In genomic region chr16:3193221-3194212, GRCh38 we compare ENCODE assay signal across 20 cellular contexts. TPM values are rescaled to one million over a fixed set of nuclear protein-coding genes. Genes with fewer than 3 reads are reported as not detected.
DNase-seq lines count a peak whose midpoint lies in the region; ATAC-seq, FAIRE-seq and TF ChIP-seq lines count a peak whose summit lies in the region.
"Had no signal": no experiment of that assay in that cellular context is flagged by ENCODE, and none has a peak within 500 bp of the region (broad histone marks: within the 10 kb centered on the region; RNA-seq: fewer than 3 reads in every experiment).

No MANE protein-coding gene starts in this region.

- no TSS peak for BruUV-seq in HepG2 (replicated peaks; lab: Mats Ljungman, UMichigan)
- no TSS peak for BruUV-seq in K562 (replicated peaks; lab: Mats Ljungman, UMichigan)

- 83% methylated on average over 45 of the region's 49 CpGs for WGBS in HepG2 (ENCODE audit: low lambda C conversion rate)
- WGBS in right lobe of liver (ENCODE audit: insufficient coverage, low coverage, low lambda C conversion rate, missing lambda C conversion rate) = 75% methylated on average over 34 of the region's 49 CpGs
- 71% methylated on average over 44 of the region's 49 CpGs for WGBS in K562 (ENCODE audit: insufficient coverage, low coverage, missing lambda C conversion rate)
- WGBS in pancreas, 2 donors = 65 to 71% methylated on average over 49 of the region's 49 CpGs

- POLR2A ChIA-PET in HepG2 (lab: Yijun Ruan, JAX) (no interaction called here), K562 (lab: Yijun Ruan, JAX) (interaction anchor here (0.6 kb wide), 1 partner anchor 330 kb away, joined by 4 read pairs; no protein-coding TSS in a partner anchor)

- ATAC-seq in HepG2 (no peak), right lobe of liver (no peak), K562 (no peak), GM21786 (IDR thresholded peaks at IDR 0.05; ENCODE audit: unreplicated experiment) (no peak), pancreas (no peak)
- ATAC-seq: T-helper 17 cell had no signal

- TF ChIP-seq CTCF in HepG2 (CRISPR knock-in tag; IDR thresholded peaks at IDR 0.05) = no peak
- no peak for TF ChIP-seq CTCF in right lobe of liver (IDR thresholded peaks at IDR 0.05)
- TF ChIP-seq CTCF in K562 (IDR thresholded peaks at IDR 0.05 in 2 of 3, conservative IDR thresholded peaks at IDR 0.05 in 1 of 3; ENCODE audit: insufficient read depth in 2 of 3, low read depth in 1 of 3, low read length in 3 of 3) = no peak
- TF ChIP-seq CTCF in pancreas (IDR thresholded peaks at IDR 0.05) = no peak

- H3K79me2 ChIP-seq in HepG2 (ENCODE audit: insufficient read depth, low read length) (no peaks in the 10 kb centered on the region), K562 (ENCODE audit: control insufficient read depth, insufficient read depth, low read length) (no peaks in the 10 kb centered on the region)

- H3K27ac ChIP-seq in HepG2 (ENCODE audit: extremely low read length, insufficient read depth, low read length) = no peak overlapping the region
- H3K27ac ChIP-seq in right lobe of liver = no peak overlapping the region
- no peak overlapping the region for H3K27ac ChIP-seq in K562 (ENCODE audit: extremely low read depth, low read depth, low read length)
- no peak overlapping the region for H3K27ac ChIP-seq in pancreas
- H3K27ac ChIP-seq: SJCRH30 had no signal

- no peaks in the 10 kb centered on the region for H3K9me1 ChIP-seq in K562 (ENCODE audit: control insufficient read depth, insufficient read depth, low read length)

- H3K4me3 ChIP-seq in HepG2 (replicated peaks in 1 of 3; ENCODE audit: insufficient read depth in 1 of 3, low read depth in 2 of 3, low read length in 3 of 3) (no peak overlapping the region), right lobe of liver (no peak overlapping the region), K562 (no peak overlapping the region), pancreas (no peak overlapping the region)
- H3K4me3 ChIP-seq: HAP-1, SJCRH30 had no signal

- H3K4me1 ChIP-seq in HepG2 (ENCODE audit: insufficient read depth, low read length) (peaks cover 54% of the 10 kb centered on the region), right lobe of liver (peaks cover 0 to 5% (median 0%) of the 10 kb centered on the region in 4 donors), K562 (replicated peaks in 1 of 2; ENCODE audit: control insufficient read depth in 2 of 2, insufficient read depth in 2 of 2, low read length in 2 of 2) (peaks cover 25 to 56% of the 10 kb centered on the region in 2 experiments), pancreas (peaks cover 0 to 5% (median 0%) of the 10 kb centered on the region in 3 donors)
- H3K4me1 ChIP-seq: BE2C, SJCRH30 had no signal

- DNase-seq in HepG2 (ENCODE audit: low spot score) (peak; percentile 59), right lobe of liver (no peak), NCI-H69 (lab: John Stamatoyannopoulos, UW) (peak; percentile 52), K562 (ENCODE audit: extremely low read depth in 1 of 4, low spot score in 3 of 4) (no peak), NCI-H187 treated with DMSO at 0.1 percent for 48 hours (lab: John Stamatoyannopoulos, UW) (no peak), pancreas (no peak)
- no peak for DNase-seq in activated CD4-positive, alpha-beta T cell treated with anti-CD3 and anti-CD28 coated beads, Interleukin-2, amount 50 U/mL, for 48 hours
- DNase-seq: BE2C; CD4-positive, alpha-beta T cell; DMS53; NCI-H1105; NCI-H1694 treated with DMSO at 0.1 percent for 48 hours; NCI-H2107; NCI-H510A; NCI-H82; SJCRH30; T-helper 17 cell had no signal

- H3K36me3 ChIP-seq in HepG2 (replicated peaks in 1 of 2; ENCODE audit: control insufficient read depth in 1 of 2, insufficient read depth in 2 of 2, low read length in 2 of 2) = no peaks in the 10 kb centered on the region
- no peaks in the 10 kb centered on the region for H3K36me3 ChIP-seq in right lobe of liver
- no peaks in the 10 kb centered on the region for H3K36me3 ChIP-seq in K562 (ENCODE audit: control insufficient read depth, insufficient read depth, low read length)
- no peaks in the 10 kb centered on the region for H3K36me3 ChIP-seq in pancreas
- H3K36me3 ChIP-seq: BE2C, HAP-1, SJCRH30 had no signal

- no peak overlapping the region for H3K4me2 ChIP-seq in HepG2 (ENCODE audit: low read depth, low read length)
- H3K4me2 ChIP-seq in K562 (ENCODE audit: insufficient read depth, low read length) = no peak overlapping the region

- no peak for TF ChIP-seq EP300 in HepG2 (IDR thresholded peaks at IDR 0.05; ENCODE audit: low read depth in 2 of 2, low read length in 2 of 2)
- no peak for TF ChIP-seq EP300 in HepG2 (CRISPR knock-in tag; IDR thresholded peaks at IDR 0.05; ENCODE audit: borderline replicate concordance)
- TF ChIP-seq EP300 in K562 (IDR thresholded peaks at IDR 0.05; ENCODE audit: low read length) = no peak

- H3K9ac ChIP-seq in HepG2 (ENCODE audit: insufficient read depth, low read depth, low read length) (no peak overlapping the region), K562 (ENCODE audit: insufficient read depth in 1 of 2, low read depth in 2 of 2, low read length in 2 of 2) (no peak overlapping the region)

- no peaks in the 10 kb centered on the region for H3K27me3 ChIP-seq in HepG2 (ENCODE audit: control insufficient read depth in 1 of 2, insufficient read depth in 2 of 2, low read length in 2 of 2)
- H3K27me3 ChIP-seq in right lobe of liver = peaks cover 20 to 34% of the 10 kb centered on the region in 2 donors
- H3K27me3 ChIP-seq in K562 (ENCODE audit: control insufficient read depth in 2 of 2, insufficient read depth in 2 of 2, low read length in 2 of 2) = peaks cover 3 to 9% of the 10 kb centered on the region in 2 experiments; a peak in 2 of 5 replicates
- H3K27me3 ChIP-seq in pancreas = peaks cover 5 to 71% (median 19%) of the 10 kb centered on the region in 4 donors
- H3K27me3 ChIP-seq: SJCRH30 had no signal

- TF ChIP-seq RAD21 in HepG2 (CRISPR knock-in tag; IDR thresholded peaks at IDR 0.05) (no peak), K562 (CRISPR knock-in tag; conservative IDR thresholded peaks at IDR 0.05 in 1 of 2, IDR thresholded peaks at IDR 0.05 in 1 of 2) (no peak)

- CTCF ChIA-PET in HepG2 (lab: Yijun Ruan, JAX; ENCODE audit: low intra/inter-chr PET ratio, low total read pairs) = no interaction called here
- CTCF ChIA-PET in K562 (lab: Yijun Ruan, JAX; ENCODE audit: low intra/inter-chr PET ratio) = no interaction called here

- TF ChIP-seq POLR2A in HepG2 (IDR thresholded peaks at IDR 0.05; ENCODE audit: insufficient read depth in 1 of 2, low read depth in 2 of 2, low read length in 2 of 2) (no peak), right lobe of liver (IDR thresholded peaks at IDR 0.05) (no peak), K562 (conservative IDR thresholded peaks at IDR 0.05) (no peak)

- in situ Hi-C loops in HepG2 (cut with HindIII; ENCODE audit: extremely low pct_ligation_motif_present, low pct_unique_long_range_greater_than_20kb) (no loop called here), K562 (cut with MboI) (no loop called here)

- H3K9me3 ChIP-seq in HepG2 (ENCODE audit: low read length) = no peaks in the 10 kb centered on the region
- H3K9me3 ChIP-seq in right lobe of liver = no peaks in the 10 kb centered on the region
- H3K9me3 ChIP-seq in K562 (replicated peaks; ENCODE audit: control insufficient read depth, insufficient read depth, low read depth, low read length) = no peaks in the 10 kb centered on the region
- no peaks in the 10 kb centered on the region for H3K9me3 ChIP-seq in pancreas
- H3K9me3 ChIP-seq: BE2C, HAP-1, SJCRH30 had no signal

- intact Hi-C loops in HepG2 (cut with micrococcal nuclease; ENCODE audit: unreplicated experiment) (loop anchor here (5.0 kb wide), 1 partner anchor 69 kb away; no protein-coding TSS in a partner anchor), right lobe of liver (cut with DNase I) (no loop called here), K562 (cut with micrococcal nuclease) (no loop called here), pancreas (cut with DNase I) (no loop called here)

- H4K20me1 ChIP-seq in HepG2 (ENCODE audit: insufficient read depth, low read length) (no peaks in the 10 kb centered on the region), K562 (replicated peaks; ENCODE audit: control insufficient read depth, insufficient read depth, low read length) (no peaks in the 10 kb centered on the region)

- no peak overlapping the region for H2AFZ ChIP-seq in HepG2 (ENCODE audit: low read length)
- H2AFZ ChIP-seq in K562 (ENCODE audit: low read depth, low read length) = no peak overlapping the region

- FAIRE-seq in HepG2 (lab: Jason Lieb, UNC) = no peak
- no peak for FAIRE-seq in K562 (lab: Jason Lieb, UNC)
- FAIRE-seq in pancreas (lab: Jason Lieb, UNC) = no peak

RNA-seq across cellular contexts. Expression of gene OR1F1, which starts 5.5 kb away (rescaled TPM):
- not detected in 2 replicates for total RNA-seq in HepG2 (2016; rRNA removed; fragmentation: Illumina TruSeq; extraction: Trizol)
- not detected in 2 replicates for total RNA-seq in HepG2 (2016; cell fraction: cytosol; rRNA removed; fragmentation: Illumina TruSeq; extraction: Trizol; ENCODE audit: low read depth)
- 0.15 TPM in 1 of 2 replicates, not detected in the other for total RNA-seq in HepG2 (2016; cell fraction: insoluble cytoplasmic fraction; rRNA removed; fragmentation: Illumina TruSeq; extraction: Trizol)
- total RNA-seq in HepG2 (2016; cell fraction: membrane; rRNA removed; fragmentation: Illumina TruSeq; extraction: Trizol) = not detected in 2 replicates
- total RNA-seq in HepG2 (2016; cell fraction: nucleus; rRNA removed; fragmentation: Illumina TruSeq; extraction: Trizol) = not detected in 2 replicates
- polyA plus RNA-seq in HepG2 (2011; rRNA removed) = 0.90 and 0.97 TPM in 2 replicates
- polyA plus RNA-seq in HepG2 (2011; cell fraction: cytosol; rRNA removed) = 0.94 and 1.1 TPM in 2 replicates
- polyA plus RNA-seq in HepG2 (2011; cell fraction: nucleus; rRNA removed) = 0.88 and 1.3 TPM in 2 replicates
- polyA plus RNA-seq in HepG2 (2012) = 0.25 and 0.40 TPM in 2 replicates
- polyA plus RNA-seq in HepG2 (2016; cell fraction: cytosol; fragmentation: Illumina TruSeq; extraction: Trizol; ENCODE audit: low read depth) = not detected in 2 replicates
- polyA plus RNA-seq in HepG2 (2016; cell fraction: insoluble cytoplasmic fraction; fragmentation: Illumina TruSeq; extraction: Trizol; ENCODE audit: low read depth) = not detected in 2 replicates
- polyA plus RNA-seq in HepG2 (2016; cell fraction: membrane; fragmentation: Illumina TruSeq; extraction: Trizol; ENCODE audit: low read depth) = not detected in 2 replicates
- polyA plus RNA-seq in HepG2 (2016; cell fraction: nucleus; fragmentation: Illumina TruSeq; extraction: Trizol; ENCODE audit: insufficient read depth, low read depth) = 0.53 TPM in 1 of 2 replicates, not detected in the other
- polyA minus RNA-seq in HepG2 (2011; rRNA and poly(A)+ RNA removed; ENCODE audit: low replicate concordance) = 4.7 and 5.0 TPM in 2 replicates
- polyA minus RNA-seq in HepG2 (2011; cell fraction: cytosol; rRNA and poly(A)+ RNA removed) = 0.69 TPM in 1 of 2 replicates, not detected in the other
- 0.64 TPM in 1 of 2 replicates, not detected in the other for polyA minus RNA-seq in HepG2 (2011; cell fraction: nucleus; rRNA and poly(A)+ RNA removed)
- total RNA-seq in right lobe of liver = not detected
- 0.81 and 1.4 TPM in 2 replicates for total RNA-seq in K562 (2011; cell fraction: chromatin; rRNA removed; ENCODE audit: low replicate concordance)
- 1.3 and 1.8 TPM in 2 replicates for total RNA-seq in K562 (2011; cell fraction: nucleolus; rRNA removed)
- total RNA-seq in K562 (2011; cell fraction: nucleoplasm; rRNA removed) = 0.73 and 2.6 TPM in 2 replicates
- 0.45 TPM in 1 of 2 replicates, not detected in the other for total RNA-seq in K562 (2014; rRNA removed)
- total RNA-seq in K562 (2014; rRNA removed; fragmentation: Illumina TruSeq; extraction: Trizol) = 0.15 and 0.54 TPM in 2 replicates
- total RNA-seq in K562 (2015; rRNA removed; fragmentation: Illumina TruSeq; extraction: Trizol) = 0.23 TPM in 1 of 2 replicates, not detected in the other
- total RNA-seq in K562 (2021) = 0.22 TPM in 1 of 2 replicates, not detected in the other
- 0.46 TPM in 2 replicates for polyA plus RNA-seq in K562 (2011; rRNA removed)
- 1.1 and 1.3 TPM in 2 replicates for polyA plus RNA-seq in K562 (2011; cell fraction: cytosol; rRNA removed)
- polyA plus RNA-seq in K562 (2011; cell fraction: nucleus; rRNA removed) = 0.57 and 1.0 TPM in 2 replicates
- 0.08 and 0.11 TPM in 2 replicates for polyA plus RNA-seq in K562 (2012)
- polyA plus RNA-seq in K562 (2014; fragmentation: Illumina TruSeq; extraction: Trizol) = 0.30 and 0.61 TPM in 2 replicates
- polyA plus RNA-seq in K562 (2014; fragmentation: Nextera tagmentation; extraction: Ambion mirVana) = not detected
- polyA plus RNA-seq in K562 (2014; rRNA removed) = 0.12 and 0.25 TPM in 2 replicates
- polyA minus RNA-seq in K562 (2011; rRNA and poly(A)+ RNA removed) = 0.84 and 2.9 TPM in 2 replicates
- polyA minus RNA-seq in K562 (2011; cell fraction: cytosol; rRNA and poly(A)+ RNA removed) = 2.0 TPM in 1 of 2 replicates, not detected in the other
- polyA minus RNA-seq in K562 (2011; cell fraction: nucleus; rRNA and poly(A)+ RNA removed) = 0.44 TPM in 1 of 2 replicates, not detected in the other
- not detected for total RNA-seq in pancreas
- polyA plus RNA-seq in pancreas = not detected
- total RNA-seq: A172; CD4-positive, alpha-beta T cell; T-helper 17 cell had no signal

RNA-seq across cellular contexts. Expression of gene ZNF200, which starts 41.4 kb away (rescaled TPM):
- total RNA-seq in HepG2 (2016; rRNA removed; fragmentation: Illumina TruSeq; extraction: Trizol) (16.5 and 18.0 TPM in 2 replicates), right lobe of liver (1 to 10 TPM; 1.9 to 4.8 (median 3.5) TPM), K562 (2014; rRNA removed) (11.2 and 11.8 TPM in 2 replicates), K562 (2014; rRNA removed; fragmentation: Illumina TruSeq; extraction: Trizol) (11.6 and 15.1 TPM in 2 replicates), K562 (2015; rRNA removed; fragmentation: Illumina TruSeq; extraction: Trizol) (12.1 and 14.5 TPM in 2 replicates), K562 (2021) (9.6 and 11.5 TPM in 2 replicates), pancreas (1 to 10 TPM; 1.5 to 3.7 (median 2.2) TPM)
- total RNA-seq in HepG2 (2016; cell fraction: cytosol; rRNA removed; fragmentation: Illumina TruSeq; extraction: Trizol; ENCODE audit: low read depth) = 3.5 and 3.9 TPM in 2 replicates
- total RNA-seq in HepG2 (2016; cell fraction: insoluble cytoplasmic fraction; rRNA removed; fragmentation: Illumina TruSeq; extraction: Trizol) = 15.2 and 18.5 TPM in 2 replicates
- 9.1 and 10.4 TPM in 2 replicates for total RNA-seq in HepG2 (2016; cell fraction: membrane; rRNA removed; fragmentation: Illumina TruSeq; extraction: Trizol)
- total RNA-seq in HepG2 (2016; cell fraction: nucleus; rRNA removed; fragmentation: Illumina TruSeq; extraction: Trizol) = 12.6 and 15.6 TPM in 2 replicates
- polyA plus RNA-seq in HepG2 (2011; rRNA removed) (3.5 and 4.0 TPM in 2 replicates), K562 (2011; rRNA removed) (5.3 and 6.0 TPM in 2 replicates), K562 (2014; fragmentation: Illumina TruSeq; extraction: Trizol) (9.2 and 11.0 TPM in 2 replicates), K562 (2014; fragmentation: Nextera tagmentation; extraction: Ambion mirVana) (1 to 10 TPM; 4.8 to 6.6 TPM), K562 (2014; rRNA removed) (8.4 and 9.8 TPM in 2 replicates), pancreas (1 to 10 TPM; 2.9 to 3.5 TPM)
- polyA plus RNA-seq in HepG2 (2011; cell fraction: cytosol; rRNA removed) = 1.9 and 2.7 TPM in 2 replicates
- polyA plus RNA-seq in HepG2 (2011; cell fraction: nucleus; rRNA removed) = 7.0 and 8.7 TPM in 2 replicates
- 4.4 and 6.0 TPM in 2 replicates for polyA plus RNA-seq in HepG2 (2012)
- polyA plus RNA-seq in HepG2 (2016; cell fraction: cytosol; fragmentation: Illumina TruSeq; extraction: Trizol; ENCODE audit: low read depth) = 0.78 TPM in 2 replicates
- 14.6 and 15.4 TPM in 2 replicates for polyA plus RNA-seq in HepG2 (2016; cell fraction: insoluble cytoplasmic fraction; fragmentation: Illumina TruSeq; extraction: Trizol; ENCODE audit: low read depth)
- polyA plus RNA-seq in HepG2 (2016; cell fraction: membrane; fragmentation: Illumina TruSeq; extraction: Trizol; ENCODE audit: low read depth) = 2.1 and 2.2 TPM in 2 replicates
- 18.5 and 20.4 TPM in 2 replicates for polyA plus RNA-seq in HepG2 (2016; cell fraction: nucleus; fragmentation: Illumina TruSeq; extraction: Trizol; ENCODE audit: insufficient read depth, low read depth)
- 5.2 and 14.9 TPM in 2 replicates for polyA minus RNA-seq in HepG2 (2011; rRNA and poly(A)+ RNA removed; ENCODE audit: low replicate concordance)
- polyA minus RNA-seq in HepG2 (2011; cell fraction: cytosol; rRNA and poly(A)+ RNA removed) = 4.4 and 4.9 TPM in 2 replicates
- polyA minus RNA-seq in HepG2 (2011; cell fraction: nucleus; rRNA and poly(A)+ RNA removed) = 11.8 and 14.4 TPM in 2 replicates
- total RNA-seq in K562 (2011; cell fraction: chromatin; rRNA removed; ENCODE audit: low replicate concordance) = 21.1 and 31.6 TPM in 2 replicates
- 11.8 and 12.5 TPM in 2 replicates for total RNA-seq in K562 (2011; cell fraction: nucleolus; rRNA removed)
- total RNA-seq in K562 (2011; cell fraction: nucleoplasm; rRNA removed) = 19.4 and 23.4 TPM in 2 replicates
- 2.3 and 3.2 TPM in 2 replicates for polyA plus RNA-seq in K562 (2011; cell fraction: cytosol; rRNA removed)
- 10.2 and 11.2 TPM in 2 replicates for polyA plus RNA-seq in K562 (2011; cell fraction: nucleus; rRNA removed)
- polyA plus RNA-seq in K562 (2012) = 7.0 and 8.5 TPM in 2 replicates
- 9.5 and 11.7 TPM in 2 replicates for polyA minus RNA-seq in K562 (2011; rRNA and poly(A)+ RNA removed)
- polyA minus RNA-seq in K562 (2011; cell fraction: cytosol; rRNA and poly(A)+ RNA removed) = 4.2 and 5.6 TPM in 2 replicates
- 7.8 and 11.9 TPM in 2 replicates for polyA minus RNA-seq in K562 (2011; cell fraction: nucleus; rRNA and poly(A)+ RNA removed)

RNA-seq across cellular contexts. Expression of gene ZNF213, which starts 58.7 kb away (rescaled TPM):
- total RNA-seq in HepG2 (2016; rRNA removed; fragmentation: Illumina TruSeq; extraction: Trizol) (0.97 and 1.2 TPM in 2 replicates), right lobe of liver (1 to 10 TPM; 1.3 to 4.4 (median 1.7) TPM), K562 (2014; rRNA removed) (2.7 and 3.2 TPM in 2 replicates), K562 (2014; rRNA removed; fragmentation: Illumina TruSeq; extraction: Trizol) (0.61 and 0.84 TPM in 2 replicates), K562 (2015; rRNA removed; fragmentation: Illumina TruSeq; extraction: Trizol) (1.8 and 2.1 TPM in 2 replicates), K562 (2021) (9.3 and 10.0 TPM in 2 replicates), pancreas (1 to 10 TPM; 5.0 to 8.8 (median 6.7) TPM)
- 0.51 and 0.71 TPM in 2 replicates for total RNA-seq in HepG2 (2016; cell fraction: cytosol; rRNA removed; fragmentation: Illumina TruSeq; extraction: Trizol; ENCODE audit: low read depth)
- total RNA-seq in HepG2 (2016; cell fraction: insoluble cytoplasmic fraction; rRNA removed; fragmentation: Illumina TruSeq; extraction: Trizol) = 0.78 and 0.92 TPM in 2 replicates
- total RNA-seq in HepG2 (2016; cell fraction: membrane; rRNA removed; fragmentation: Illumina TruSeq; extraction: Trizol) = 1.7 and 2.6 TPM in 2 replicates
- 0.78 and 1.0 TPM in 2 replicates for total RNA-seq in HepG2 (2016; cell fraction: nucleus; rRNA removed; fragmentation: Illumina TruSeq; extraction: Trizol)
- polyA plus RNA-seq in HepG2 (2011; rRNA removed) (0.59 and 0.77 TPM in 2 replicates), K562 (2011; rRNA removed) (0.74 and 1.2 TPM in 2 replicates), K562 (2014; fragmentation: Illumina TruSeq; extraction: Trizol) (1.8 and 5.0 TPM in 2 replicates), K562 (2014; fragmentation: Nextera tagmentation; extraction: Ambion mirVana) (under 1 TPM; 0.49 to 0.62 TPM), K562 (2014; rRNA removed) (3.1 and 3.2 TPM in 2 replicates), pancreas (1 to 10 TPM; 5.8 to 7.5 TPM)
- 0.38 and 0.42 TPM in 2 replicates for polyA plus RNA-seq in HepG2 (2011; cell fraction: cytosol; rRNA removed)
- 1.5 and 1.7 TPM in 2 replicates for polyA plus RNA-seq in HepG2 (2011; cell fraction: nucleus; rRNA removed)
- 2.8 and 3.3 TPM in 2 replicates for polyA plus RNA-seq in HepG2 (2012)
- 1.4 and 1.9 TPM in 2 replicates for polyA plus RNA-seq in HepG2 (2016; cell fraction: cytosol; fragmentation: Illumina TruSeq; extraction: Trizol; ENCODE audit: low read depth)
- polyA plus RNA-seq in HepG2 (2016; cell fraction: insoluble cytoplasmic fraction; fragmentation: Illumina TruSeq; extraction: Trizol; ENCODE audit: low read depth) = 2.2 and 3.9 TPM in 2 replicates
- 3.0 and 3.5 TPM in 2 replicates for polyA plus RNA-seq in HepG2 (2016; cell fraction: membrane; fragmentation: Illumina TruSeq; extraction: Trizol; ENCODE audit: low read depth)
- polyA plus RNA-seq in HepG2 (2016; cell fraction: nucleus; fragmentation: Illumina TruSeq; extraction: Trizol; ENCODE audit: insufficient read depth, low read depth) = 2.6 and 3.8 TPM in 2 replicates
- 1.5 and 2.3 TPM in 2 replicates for polyA minus RNA-seq in HepG2 (2011; rRNA and poly(A)+ RNA removed; ENCODE audit: low replicate concordance)
- 2.1 and 2.5 TPM in 2 replicates for polyA minus RNA-seq in HepG2 (2011; cell fraction: cytosol; rRNA and poly(A)+ RNA removed)
- polyA minus RNA-seq in HepG2 (2011; cell fraction: nucleus; rRNA and poly(A)+ RNA removed) = 0.26 and 0.50 TPM in 2 replicates
- 3.3 and 8.4 TPM in 2 replicates for total RNA-seq in K562 (2011; cell fraction: chromatin; rRNA removed; ENCODE audit: low replicate concordance)
- 6.6 and 7.7 TPM in 2 replicates for total RNA-seq in K562 (2011; cell fraction: nucleolus; rRNA removed)
- 4.5 and 4.7 TPM in 2 replicates for total RNA-seq in K562 (2011; cell fraction: nucleoplasm; rRNA removed)
- 0.93 and 2.0 TPM in 2 replicates for polyA plus RNA-seq in K562 (2011; cell fraction: cytosol; rRNA removed)
- polyA plus RNA-seq in K562 (2011; cell fraction: nucleus; rRNA removed) = 3.5 and 6.9 TPM in 2 replicates
- 6.1 and 13.6 TPM in 2 replicates for polyA plus RNA-seq in K562 (2012)
- 0.88 and 0.99 TPM in 2 replicates for polyA minus RNA-seq in K562 (2011; rRNA and poly(A)+ RNA removed)
- polyA minus RNA-seq in K562 (2011; cell fraction: cytosol; rRNA and poly(A)+ RNA removed) = 3.6 and 7.0 TPM in 2 replicates
- 3.0 and 3.4 TPM in 2 replicates for polyA minus RNA-seq in K562 (2011; cell fraction: nucleus; rRNA and poly(A)+ RNA removed)

Comparison
In these comparisons a context has a peak if more than half of its experiments do, and no peak if none do; other contexts are left out.
1. DNase-seq: peak in HepG2 (single experiment) and NCI-H69 (single experiment); none in right lobe of liver (0 of 3), K562 (0 of 4), NCI-H187 treated with DMSO at 0.1 percent for 48 hours (single experiment), pancreas (0 of 6) and activated CD4-positive, alpha-beta T cell treated with anti-CD3 and anti-CD28 coated beads, Interleukin-2, amount 50 U/mL, for 48 hours (0 of 2).
2. Of the 241 proteins assayed by ChIP-seq in both HepG2 and K562: peak only in HepG2: HDAC2, HMGXB4, ZNF121 and ZNF24; only in K562: TBP and ZBTB33; in both: none; in neither: 235.